22 cellular contexts compared by ENCODE assay signal in the genomic region with DNA sequence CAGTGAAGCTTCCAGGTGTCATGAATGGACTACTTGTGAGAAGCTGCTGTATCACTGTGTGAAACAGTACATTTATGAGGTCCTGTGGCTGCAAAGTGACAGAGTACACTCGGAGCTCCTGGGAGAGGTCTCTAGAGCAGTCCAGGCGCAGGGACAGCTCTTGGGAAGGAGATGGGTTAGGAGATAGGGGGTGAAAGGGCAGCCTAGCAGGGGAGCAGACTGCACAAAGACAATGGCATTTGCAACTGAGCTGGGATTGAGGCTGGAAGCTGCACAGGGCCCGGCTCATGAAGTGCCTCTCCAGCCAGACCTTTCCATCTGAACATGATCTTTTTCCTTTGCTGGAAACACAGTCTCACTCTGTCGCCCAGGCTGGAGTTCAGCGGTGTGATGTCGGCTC.
DNase-seq lines count a peak whose midpoint lies in the region; ATAC-seq, FAIRE-seq and TF ChIP-seq lines count a peak whose summit lies in the region.
"Had no signal": no experiment of that assay in that cellular context is flagged by ENCODE, and none has a peak within 500 bp of the region (broad histone marks: within the 10 kb centered on the region; RNA-seq: fewer than 3 reads in every experiment).

No MANE protein-coding gene starts in this region.

- TF ChIP-seq CTCF in HepG2 (CRISPR knock-in tag; IDR thresholded peaks at IDR 0.05) (no peak), spleen (IDR thresholded peaks at IDR 0.05 in 8 of 11, conservative IDR thresholded peaks at IDR 0.05 in 3 of 11) (no peak), PC-3 (conservative IDR thresholded peaks at IDR 0.05; ENCODE audit: low read depth, low read length) (no peak)

- H3K4me1 ChIP-seq in BLaER1 treated with 17β-estradiol and CSF1 and Interleukin-3, amounts not matched to agents 10 nM and 100 nM = peaks cover 21 to 94% (median 73%) of the 10 kb centered on the region in 10 experiments
- peaks cover 88% of the 10 kb centered on the region for H3K4me1 ChIP-seq in HepG2 (ENCODE audit: insufficient read depth, low read length)
- H3K4me1 ChIP-seq in spleen = peaks cover 0 to 39% (median 20%) of the 10 kb centered on the region in 6 donors
- H3K4me1 ChIP-seq in PC-3 (ENCODE audit: insufficient read depth, low read length) = peaks cover 5% of the 10 kb centered on the region

- no peak overlapping the region for H3K4me3 ChIP-seq in BLaER1 treated with 17β-estradiol and CSF1 and Interleukin-3, amounts not matched to agents 10 nM and 100 nM
- H3K4me3 ChIP-seq in HepG2 (replicated peaks in 1 of 3; ENCODE audit: insufficient read depth in 1 of 3, low read depth in 2 of 3, low read length in 3 of 3) = no peak overlapping the region
- no peak overlapping the region for H3K4me3 ChIP-seq in spleen
- no peak overlapping the region for H3K4me3 ChIP-seq in PC-3 (ENCODE audit: low read length)

- no peaks in the 10 kb centered on the region for H3K27me3 ChIP-seq in BLaER1 treated with 17β-estradiol and CSF1 and Interleukin-3, amounts not matched to agents 10 nM and 100 nM
- H3K27me3 ChIP-seq in HepG2 (ENCODE audit: control insufficient read depth in 1 of 2, insufficient read depth in 2 of 2, low read length in 2 of 2) = no peaks in the 10 kb centered on the region
- H3K27me3 ChIP-seq in spleen (replicated peaks in 1 of 7) = peaks cover 0 to 4% (median 0%) of the 10 kb centered on the region in 7 donors
- H3K27me3 ChIP-seq in PC-3 (ENCODE audit: low read length) = no peaks in the 10 kb centered on the region

- DNase-seq in SK-N-DZ (ENCODE audit: low spot score) (peak; percentile 42), HepG2 (ENCODE audit: low spot score) (no peak), spleen (peak; percentile 56), PC-3 (no peak), OCI-M1 (lab: John Stamatoyannopoulos, UW) (no peak)
- DNase-seq: ACHN; CD8-positive, alpha-beta T cell; COR-L47; DMS153; DMS79 treated with DMSO at 0.1 percent for 48 hours; EL; GDM1; HCEC 1CT; HFFc6 had no signal

- peak overlapping the region in 6 of 11 experiments; percentile 38 to 72 (median 61); a peak in 7 of 22 replicates for H3K4me2 ChIP-seq in BLaER1 treated with 17β-estradiol and CSF1 and Interleukin-3, amounts not matched to agents 10 nM and 100 nM
- H3K4me2 ChIP-seq in HepG2 (ENCODE audit: low read depth, low read length) (no peak overlapping the region), PC-3 (ENCODE audit: low read length) (no peak overlapping the region)

- BruUV-seq in HepG2 (replicated peaks; lab: Mats Ljungman, UMichigan) = no TSS peak
- no TSS peak for BruUV-seq in PC-3 (replicated peaks; lab: Mats Ljungman, UMichigan)

- ATAC-seq in HepG2 = no peak
- ATAC-seq in PC-3 = no peak
- ATAC-seq in GM18870 (IDR thresholded peaks at IDR 0.05; ENCODE audit: unreplicated experiment) = no peak
- ATAC-seq: CD8-positive, alpha-beta T cell had no signal

- TF ChIP-seq RAD21 in HepG2 (CRISPR knock-in tag; IDR thresholded peaks at IDR 0.05) = no peak

- H2AFZ ChIP-seq in HepG2 (ENCODE audit: low read length) (no peak overlapping the region), PC-3 (ENCODE audit: low read length) (no peak overlapping the region)

- CTCF ChIA-PET in HepG2 (lab: Yijun Ruan, JAX; ENCODE audit: low intra/inter-chr PET ratio, low total read pairs) = no interaction called here
- CTCF ChIA-PET in PC-3 (lab: Charles Lee) = no interaction called here

- H4K20me1 ChIP-seq in BLaER1 treated with 17β-estradiol and CSF1 and Interleukin-3, amounts not matched to agents 10 nM and 100 nM = peaks cover 0 to 5% (median 0%) of the 10 kb centered on the region in 11 experiments; a peak in 1 of 22 replicates
- no peaks in the 10 kb centered on the region for H4K20me1 ChIP-seq in HepG2 (ENCODE audit: insufficient read depth, low read length)
- no peaks in the 10 kb centered on the region for H4K20me1 ChIP-seq in PC-3 (ENCODE audit: low read length)

- TF ChIP-seq EP300 in HepG2 (IDR thresholded peaks at IDR 0.05; ENCODE audit: low read depth in 2 of 2, low read length in 2 of 2) = no peak
- TF ChIP-seq EP300 in HepG2 (CRISPR knock-in tag; IDR thresholded peaks at IDR 0.05; ENCODE audit: borderline replicate concordance) = no peak

- in situ Hi-C loops in HepG2 (cut with HindIII; ENCODE audit: extremely low pct_ligation_motif_present, low pct_unique_long_range_greater_than_20kb) = no loop called here

- no peak overlapping the region for H3K9ac ChIP-seq in BLaER1 treated with 17β-estradiol and CSF1 and Interleukin-3, amounts not matched to agents 10 nM and 100 nM
- no peak overlapping the region for H3K9ac ChIP-seq in HepG2 (ENCODE audit: insufficient read depth, low read depth, low read length)
- H3K9ac ChIP-seq in PC-3 (ENCODE audit: low read length) = no peak overlapping the region

- H3K36me3 ChIP-seq in BLaER1 treated with 17β-estradiol and CSF1 and Interleukin-3, amounts not matched to agents 10 nM and 100 nM = no peaks in the 10 kb centered on the region
- H3K36me3 ChIP-seq in HepG2 (replicated peaks in 1 of 2; ENCODE audit: control insufficient read depth in 1 of 2, insufficient read depth in 2 of 2, low read length in 2 of 2) (no peaks in the 10 kb centered on the region), spleen (no peaks in the 10 kb centered on the region), PC-3 (ENCODE audit: low read depth, low read length) (no peaks in the 10 kb centered on the region)

- intact Hi-C loops in HepG2 (cut with micrococcal nuclease; ENCODE audit: unreplicated experiment) = no loop called here
- intact Hi-C loops in spleen (cut with DNase I; ENCODE audit: low total_unique reads) = loop anchor here (10.0 kb wide), 1 partner anchor 56 kb away; no protein-coding TSS in a partner anchor
- intact Hi-C loops in PC-3 (cut with micrococcal nuclease) = no loop called here

- H3K9me2 ChIP-seq in PC-3 (replicated peaks; ENCODE audit: low read length) = no peaks in the 10 kb centered on the region

- H3K79me2 ChIP-seq in HepG2 (ENCODE audit: insufficient read depth, low read length) (no peaks in the 10 kb centered on the region), PC-3 (ENCODE audit: low read length) (no peaks in the 10 kb centered on the region)

- no peak for TF ChIP-seq POLR2A in HepG2 (IDR thresholded peaks at IDR 0.05; ENCODE audit: insufficient read depth in 1 of 2, low read depth in 2 of 2, low read length in 2 of 2)
- no peak for TF ChIP-seq POLR2A in spleen (IDR thresholded peaks at IDR 0.05)

- WGBS in HepG2 (ENCODE audit: low lambda C conversion rate) = 90% methylated on average over 6 of the region's 6 CpGs
- WGBS in spleen, 5 donors = 91 to 98% (median 93%) methylated on average over 6 of the region's 6 CpGs

- H3K9me3 ChIP-seq in BLaER1 treated with 17β-estradiol and CSF1 and Interleukin-3, amounts not matched to agents 10 nM and 100 nM (replicated peaks in 1 of 11) = no peaks in the 10 kb centered on the region
- H3K9me3 ChIP-seq in HepG2 (ENCODE audit: low read length) (no peaks in the 10 kb centered on the region), spleen (no peaks in the 10 kb centered on the region), PC-3 (ENCODE audit: low read length) (no peaks in the 10 kb centered on the region)

- H3K27ac ChIP-seq in BLaER1 treated with 17β-estradiol and CSF1 and Interleukin-3, amounts not matched to agents 10 nM and 100 nM = no peak overlapping the region
- H3K27ac ChIP-seq in HepG2 (ENCODE audit: extremely low read length, insufficient read depth, low read length) = no peak overlapping the region
- peak overlapping the region in 1 of 8 donors; percentile 61 for H3K27ac ChIP-seq in spleen
- no peak overlapping the region for H3K27ac ChIP-seq in PC-3 (ENCODE audit: low read length)
- H3K27ac ChIP-seq: C4-2B, HL-60 had no signal

- POLR2A ChIA-PET in HepG2 (lab: Yijun Ruan, JAX) (interaction anchor here (1.1 to 1.8 kb wide), 3 partner anchors 13 to 84 kb away, joined by 3 to 4 read pairs (median 3); a partner anchor contains a TSS), PC-3 (lab: Charles Lee; ENCODE audit: unreplicated experiment) (interaction anchor here (0.6 kb wide), 1 partner anchor 25 kb away, joined by 5 read pairs; no protein-coding TSS in a partner anchor)

- H3F3A ChIP-seq in PC-3 (ENCODE audit: low read length, unreplicated experiment) = no peaks in the 10 kb centered on the region

- FAIRE-seq in HepG2 (lab: Jason Lieb, UNC) = no peak
- FAIRE-seq: D721Med, GM12892, GM19239, H1 had no signal

TF ChIP-seq in HepG2, 621 proteins besides CTCF, POLR2A, EP300 and RAD21 (continues in another document):
- TF ChIP-seq, protein P1, sequence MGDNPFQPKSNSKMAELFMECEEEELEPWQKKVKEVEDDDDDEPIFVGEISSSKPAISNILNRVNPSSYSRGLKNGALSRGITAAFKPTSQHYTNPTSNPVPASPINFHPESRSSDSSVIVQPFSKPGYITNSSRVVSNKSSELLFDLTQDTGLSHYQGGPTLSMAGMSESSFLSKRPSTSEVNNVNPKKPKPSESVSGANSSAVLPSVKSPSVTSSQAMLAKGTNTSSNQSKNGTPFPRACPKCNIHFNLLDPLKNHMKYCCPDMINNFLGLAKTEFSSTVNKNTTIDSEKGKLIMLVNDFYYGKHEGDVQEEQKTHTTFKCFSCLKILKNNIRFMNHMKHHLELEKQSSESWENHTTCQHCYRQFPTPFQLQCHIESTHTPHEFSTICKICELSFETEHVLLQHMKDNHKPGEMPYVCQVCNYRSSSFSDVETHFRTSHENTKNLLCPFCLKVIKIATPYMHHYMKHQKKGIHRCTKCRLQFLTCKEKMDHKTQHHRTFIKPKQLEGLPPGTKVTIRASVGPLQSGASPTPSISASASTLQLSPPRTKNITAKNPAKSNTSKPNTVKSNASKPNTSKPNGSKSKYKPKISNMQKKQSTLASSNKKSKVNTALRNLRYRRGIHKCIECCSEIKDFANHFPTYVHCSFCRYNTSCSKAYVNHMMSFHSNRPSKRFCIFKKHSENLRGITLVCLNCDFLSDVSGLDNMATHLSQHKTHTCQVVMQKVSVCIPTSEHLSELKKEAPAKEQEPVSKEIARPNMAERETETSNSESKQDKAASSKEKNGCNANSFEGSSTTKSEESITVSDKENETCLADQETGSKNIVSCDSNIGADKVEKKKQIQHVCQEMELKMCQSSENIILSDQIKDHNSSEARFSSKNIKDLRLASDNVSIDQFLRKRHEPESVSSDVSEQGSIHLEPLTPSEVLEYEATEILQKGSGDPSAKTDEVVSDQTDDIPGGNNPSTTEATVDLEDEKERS (CRISPR knock-in tag; IDR thresholded peaks at IDR 0.05) = no peak
- no peak for TF ChIP-seq FOXA3 (CRISPR knock-in tag; IDR thresholded peaks at IDR 0.05)
- no peak for TF ChIP-seq RXRB (CRISPR knock-in tag; IDR thresholded peaks at IDR 0.05; ENCODE audit: borderline replicate concordance)
- TF ChIP-seq ZNF768 (CRISPR knock-in tag; IDR thresholded peaks at IDR 0.05) = no peak
- no peak for TF ChIP-seq NCOA2 (CRISPR knock-in tag; IDR thresholded peaks at IDR 0.05)
- no peak for TF ChIP-seq GATA4 (IDR thresholded peaks at IDR 0.05; ENCODE audit: borderline replicate concordance, low read depth)
- TF ChIP-seq ZBTB38 (CRISPR knock-in tag; IDR thresholded peaks at IDR 0.05) = peak; percentile 59; the same call in 1 of the 2 replicates
- TF ChIP-seq NFYC (CRISPR knock-in tag; IDR thresholded peaks at IDR 0.05) = no peak
- no peak for TF ChIP-seq NR2C2 (CRISPR knock-in tag; IDR thresholded peaks at IDR 0.05; ENCODE audit: borderline replicate concordance)
- 0 out of 2 replicates have a peak, but pooled peaks have one; percentile 14 for TF ChIP-seq SP4 (CRISPR knock-in tag; IDR thresholded peaks at IDR 0.05)
- TF ChIP-seq ADNP (CRISPR knock-in tag; IDR thresholded peaks at IDR 0.05) = no peak

Comparison
In these comparisons a context has a peak if more than half of its experiments do, and no peak if none do; other contexts are left out.
1. H3K4me2 ChIP-seq: peak in BLaER1 treated with 17β-estradiol and CSF1 and Interleukin-3, amounts not matched to agents 10 nM and 100 nM (6 of 11); none in HepG2 (single experiment) and PC-3 (single experiment).
2. DNase-seq: peak in SK-N-DZ (single experiment) and spleen (single experiment); none in HepG2 (single experiment), PC-3 (single experiment) and OCI-M1 (single experiment).